In the genomic region with DNA sequence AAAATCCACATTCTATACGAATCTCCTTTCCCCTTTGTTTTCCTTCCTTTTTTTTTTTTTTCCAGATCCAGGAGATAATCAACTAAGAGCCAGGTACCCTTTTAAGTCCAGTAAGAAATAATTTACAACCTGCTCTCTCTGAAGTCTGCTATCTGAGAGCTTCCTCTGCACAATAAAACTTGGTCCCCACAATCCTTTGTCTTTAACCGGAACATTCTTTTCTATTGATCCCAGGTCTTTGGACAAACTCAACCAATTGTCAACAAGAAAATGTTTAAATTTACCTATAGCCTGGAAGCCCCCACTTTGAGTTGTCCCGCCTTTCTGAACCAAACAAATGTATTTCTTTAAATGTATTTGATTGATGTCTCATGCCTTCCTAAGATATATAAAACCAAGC, we compare ENCODE assay signal across 6 cellular contexts. TPM values are rescaled to one million over a fixed set of nuclear protein-coding genes. Genes with fewer than 3 reads are reported as not detected.
"Had no signal": no experiment of that assay in that cellular context is flagged by ENCODE, and none has a peak within 500 bp of the region (broad histone marks: within the 10 kb centered on the region; RNA-seq: fewer than 3 reads in every experiment).

No MANE protein-coding gene starts in this region.

RNA-seq across cellular contexts. Expression of a gene that starts 35.4 kb away (rescaled TPM):
- total RNA-seq: activated B cell treated with CpG ODN at 0.5 μM for 24 hours; activated CD8-positive, alpha-beta T cell treated with anti-CD3 and anti-CD28 coated beads for 36 hours; dermis microvascular lymphatic vessel endothelial cell; endothelial cell of umbilical vein; fibroblast of lung had no signal
- polyA plus RNA-seq: cardiac muscle cell, endothelial cell of umbilical vein had no signal
